25 cellular contexts compared by ENCODE assay signal in the genomic region with DNA sequence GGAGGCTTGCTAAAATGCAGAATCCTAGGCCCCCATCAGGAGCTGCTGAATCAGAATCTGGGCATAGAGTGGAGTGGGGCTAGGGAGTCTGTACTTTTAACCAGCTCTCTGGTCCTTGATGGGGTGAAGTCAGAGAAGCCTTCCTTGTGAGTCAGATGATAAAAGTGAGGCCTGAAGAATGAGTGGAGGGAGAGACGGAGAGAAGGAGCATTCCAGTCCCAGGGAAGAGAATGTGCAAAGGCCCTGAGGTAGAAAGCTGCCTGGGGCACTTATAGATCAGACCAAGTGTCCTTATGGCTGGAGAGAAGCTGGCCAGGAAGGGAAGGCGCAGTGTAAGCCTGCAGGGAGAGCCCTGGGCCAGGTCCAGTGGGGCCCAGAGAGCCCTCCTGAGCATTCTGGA.
"Had no signal": no experiment of that assay in that cellular context is flagged by ENCODE, and none has a peak within 500 bp of the region (broad histone marks: within the 10 kb centered on the region; RNA-seq: fewer than 3 reads in every experiment).

No MANE protein-coding gene starts in this region.

- H3K9me3 ChIP-seq: Peyer's patch, SJCRH30, SK-N-SH had no signal

- H3K36me3 ChIP-seq: Peyer's patch, SJCRH30, WERI-Rb-1 had no signal

- H3K27ac ChIP-seq: Peyer's patch, RWPE1, SJCRH30, WERI-Rb-1 had no signal

- H3K4me1 ChIP-seq: Peyer's patch, SJCRH30 had no signal

- ATAC-seq: activated CD4-positive, alpha-beta T cell treated with anti-CD3 and anti-CD28 coated beads for 36 hours; activated CD8-positive, alpha-beta T cell treated with anti-CD3 and anti-CD28 coated beads for 36 hours; activated T-cell treated with anti-CD3 and anti-CD28 coated beads, Interleukin-2, amount 50 U/mL, for 72 hours had no signal

- H3K4me2 ChIP-seq: SK-N-SH had no signal

- H3K4me1 Mint-ChIP-seq: activated CD4-positive, alpha-beta T cell treated with anti-CD3 and anti-CD28 coated beads for 36 hours; activated naive CD4-positive, alpha-beta T cell treated with anti-CD3 and anti-CD28 coated beads, Interleukin-2, amount 10 ng/mL, durations not matched to agents 7 days and 5 days; activated naive CD8-positive, alpha-beta T cell treated with anti-CD3 and anti-CD28 coated beads for 36 hours had no signal

- H3K4me3 Mint-ChIP-seq: activated CD4-positive, alpha-beta T cell treated with anti-CD3 and anti-CD28 coated beads for 36 hours; activated CD8-positive, alpha-beta T cell treated with anti-CD3 and anti-CD28 coated beads for 36 hours; activated naive CD4-positive, alpha-beta T cell treated with anti-CD3 and anti-CD28 coated beads, Interleukin-2, amount 10 ng/mL, durations not matched to agents 7 days and 5 days; activated naive CD8-positive, alpha-beta T cell treated with anti-CD3 and anti-CD28 coated beads for 36 hours; activated T-cell treated with anti-CD3 and anti-CD28 coated beads, Interleukin-2, amount 50 U/mL, for 72 hours had no signal

- H3K9me3 Mint-ChIP-seq: activated CD8-positive, alpha-beta T cell treated with anti-CD3 and anti-CD28 coated beads for 36 hours; activated naive CD4-positive, alpha-beta T cell treated with anti-CD3 and anti-CD28 coated beads, Interleukin-2, amount 10 ng/mL, durations not matched to agents 7 days and 5 days; activated naive CD8-positive, alpha-beta T cell treated with anti-CD3 and anti-CD28 coated beads for 36 hours; activated T-cell treated with anti-CD3 and anti-CD28 coated beads, Interleukin-2, amount 50 U/mL, for 72 hours; activated T-helper 2 cell treated with anti-CD3 and anti-CD28 coated beads, Interferon-gamma antibody, Interleukin-2, Interleukin-4, amounts not matched to agents 10 μg/mL and 5 μg/mL and 100 μg/mL, durations not matched to agents 14 hours and 24 hours and 36 hours had no signal

- DNase-seq: activated CD4-positive, alpha-beta T cell treated with anti-CD3 and anti-CD28 coated beads for 36 hours; activated CD8-positive, alpha-beta memory T cell treated with anti-CD3 and anti-CD28 coated beads, Interleukin-2, amount 50 U/mL, for 4 hours; activated CD8-positive, alpha-beta T cell treated with anti-CD3 and anti-CD28 coated beads for 36 hours; activated gamma-delta T cell treated with Interleukin-2 at 50 U/mL for 16 hours; activated naive CD4-positive, alpha-beta T cell treated with anti-CD3 and anti-CD28 coated beads, Interleukin-2, amount 10 ng/mL, durations not matched to agents 7 days and 5 days; activated naive CD8-positive, alpha-beta T cell treated with anti-CD3 and anti-CD28 coated beads for 36 hours; activated T-cell treated with anti-CD3 and anti-CD28 coated beads, Interleukin-2, amount 50 U/mL, for 72 hours; anterior cingulate cortex; MM.1S; NCI-H1105; NCI-H1436; NCI-H1694 treated with DMSO at 0.1 percent for 48 hours; NCI-H2081; NCI-H510A treated with DMSO at 0.1 percent for 48 hours; NCI-H69; NK-92 treated with Interleukin-12 subunit alpha and Interleukin-12 subunit beta, amount 100 ng/mL, for 24 hours; OCI-M1; Peyer's patch; Right ventricle myocardium superior; SJCRH30; SK-N-SH; T-helper 1 cell; WERI-Rb-1 had no signal

- H3K27me3 ChIP-seq: Peyer's patch, SJCRH30 had no signal

- H3K9ac ChIP-seq: SK-N-SH had no signal

- H3K36me3 Mint-ChIP-seq: activated naive CD4-positive, alpha-beta T cell treated with anti-CD3 and anti-CD28 coated beads, Interleukin-2, amount 10 ng/mL, durations not matched to agents 7 days and 5 days; activated naive CD8-positive, alpha-beta T cell treated with anti-CD3 and anti-CD28 coated beads for 36 hours had no signal

- H3K27ac Mint-ChIP-seq: activated CD4-positive, alpha-beta T cell treated with anti-CD3 and anti-CD28 coated beads for 36 hours; activated CD8-positive, alpha-beta T cell treated with anti-CD3 and anti-CD28 coated beads for 36 hours; activated naive CD4-positive, alpha-beta T cell treated with anti-CD3 and anti-CD28 coated beads, Interleukin-2, amount 10 ng/mL, durations not matched to agents 7 days and 5 days; activated naive CD8-positive, alpha-beta T cell treated with anti-CD3 and anti-CD28 coated beads for 36 hours; activated T-cell treated with anti-CD3 and anti-CD28 coated beads, Interleukin-2, amount 50 U/mL, for 72 hours; activated T-helper 2 cell treated with anti-CD3 and anti-CD28 coated beads, Interferon-gamma antibody, Interleukin-2, Interleukin-4, amounts not matched to agents 10 μg/mL and 5 μg/mL and 100 μg/mL, durations not matched to agents 14 hours and 24 hours and 36 hours had no signal

- H3K4me3 ChIP-seq: Peyer's patch, SJCRH30 had no signal
